In genomic region chr3:154334973-154335420, GRCh38 we compare ENCODE assay signal across 8 cellular contexts. TPM values are rescaled to one million over a fixed set of nuclear protein-coding genes. Genes with fewer than 3 reads are reported as not detected.
A peak's percentile ranks its signal among the peaks of the same experiment; 100 is the strongest.
DNase-seq lines count a peak whose midpoint lies in the region; ATAC-seq and TF ChIP-seq lines count a peak whose summit lies in the region.

No MANE protein-coding gene starts in this region.

- peak; percentile 8 for DNase-seq in NCI-H345 (lab: John Stamatoyannopoulos, UW)
- DNase-seq in NCI-H345 treated with DMSO at 0.1 percent for 48 hours (lab: John Stamatoyannopoulos, UW; ENCODE audit: unreplicated experiment), result no peak
- peak; percentile 8 for DNase-seq in HuH-7 (ENCODE audit: low spot score)
- peak; percentile 19 for DNase-seq in RWPE1 (ENCODE audit: low spot score)
- peak; percentile 62 for DNase-seq in fibroblast of pulmonary artery (ENCODE audit: low read depth)
- no peak for DNase-seq in stomach

- ATAC-seq in GM21367 (IDR thresholded peaks at IDR 0.05; ENCODE audit: unreplicated experiment) (no peak), HG03521 (IDR thresholded peaks at IDR 0.05; ENCODE audit: unreplicated experiment) (no peak)

- TF ChIP-seq EP300 in stomach (IDR thresholded peaks at IDR 0.05), result no peak

- no peak for TF ChIP-seq POLR2A in stomach (IDR thresholded peaks at IDR 0.05)

- POLR2A ChIA-PET in RWPE1 (lab: Yijun Ruan, JAX; ENCODE audit: low non-redundant PET), result no interaction called here

- WGBS in stomach, 5 donors, result 5 to 12% (median 6%) methylated on average over 3 of the region's 3 CpGs

- no peaks in the 10 kb centered on the region for H3K9me3 ChIP-seq in stomach

- CTCF ChIA-PET in RWPE1 (lab: Yijun Ruan, JAX), result interaction anchor here (0.6 to 0.7 kb wide), 2 partner anchors 11 to 1357 kb away, joined by 3 to 4 read pairs; no protein-coding TSS in a partner anchor

- no peaks in the 10 kb centered on the region for H3K27me3 ChIP-seq in stomach

- H3K27ac ChIP-seq in RWPE1, result no peak overlapping the region
- no peak overlapping the region for H3K27ac ChIP-seq in stomach

- no peaks in the 10 kb centered on the region for H3K36me3 ChIP-seq in stomach

- intact Hi-C loops in stomach (cut with DNase I; ENCODE audit: low total_unique reads), result no loop called here

- peak; percentile 61 for TF ChIP-seq CTCF in RWPE1 (conservative IDR thresholded peaks at IDR 0.05; ENCODE audit: low read depth)
- TF ChIP-seq CTCF in fibroblast of pulmonary artery (IDR thresholded peaks at IDR 0.05; ENCODE audit: low read length, missing control alignments), result peak; percentile 61
- peak in 4 of 7 experiments; percentile 31 to 64 (median 56) for TF ChIP-seq CTCF in stomach (IDR thresholded peaks at IDR 0.05)

- H3K4me1 ChIP-seq in stomach, result no peaks in the 10 kb centered on the region

- H3K4me3 ChIP-seq in fibroblast of pulmonary artery (replicated peaks; ENCODE audit: low read depth, low read length) (no peak overlapping the region), stomach (no peak overlapping the region)

RNA-seq across cellular contexts. Expression of gene DHX36, which starts 10.7 kb away (rescaled TPM):
- 100 to 1,000 TPM in 1 of 5 donors, 10 to 100 TPM in 3, 1 to 10 TPM in 1; 4.6 to 138 (median 61.9) TPM for total RNA-seq in stomach
- 10 to 100 TPM; 16.4 to 30.1 (median 22.9) TPM for polyA plus RNA-seq in stomach

Comparison
In these comparisons a context has a peak if more than half of its experiments do, and no peak if none do; other contexts are left out.
1. DNase-seq: peak in NCI-H345 (single experiment), HuH-7 (single experiment), RWPE1 (single experiment) and fibroblast of pulmonary artery (single experiment); none in NCI-H345 treated with DMSO at 0.1 percent for 48 hours (single experiment) and stomach (single experiment).
2. Peak in every context shown above with its lines, with median percentiles within 50 percentile points of each other: CTCF ChIP-seq.